17 cellular contexts compared by ENCODE assay signal in genomic region chr22:49655168-49655812, GRCh38.
DNase-seq lines count a peak whose midpoint lies in the region; ATAC-seq and TF ChIP-seq lines count a peak whose summit lies in the region.
"Had no signal": no experiment of that assay in that cellular context is flagged by ENCODE, and none has a peak within 500 bp of the region (broad histone marks: within the 10 kb centered on the region; RNA-seq: fewer than 3 reads in every experiment).

No MANE protein-coding gene starts in this region.

- peak overlapping the region; percentile 82 for H3K18ac ChIP-seq in neuronal stem cell (ENCODE audit: low read length)

- no peak for ATAC-seq in HCT116
- ATAC-seq: heart left ventricle had no signal

- no peak overlapping the region for H3K14ac ChIP-seq in neuronal stem cell (ENCODE audit: low read length)

- WGBS in neuronal stem cell (ENCODE audit: extremely low coverage in 2 of 2, insufficient read length in 2 of 2, insufficient replicate concordance in 1 of 2), 2 donors = no CpG with 5 or more reads among the region's 29 CpGs

- peaks cover 0 to 9% of the 10 kb centered on the region in 2 experiments; a peak in 2 of 4 replicates for H3K36me3 ChIP-seq in HCT116 (ENCODE audit: control insufficient read depth in 1 of 2, insufficient read depth in 2 of 2, low read length in 2 of 2)
- H3K36me3 ChIP-seq in neuronal stem cell (replicated peaks in 1 of 2; ENCODE audit: control insufficient read depth in 2 of 2, insufficient read depth in 2 of 2, low read length in 2 of 2) = no peaks in the 10 kb centered on the region
- H3K36me3 ChIP-seq: heart left ventricle, MG63 had no signal

- peaks cover 65% of the 10 kb centered on the region for H3K79me2 ChIP-seq in HCT116 (ENCODE audit: insufficient read depth, low read length)

- no peak for TF ChIP-seq CTCF in HCT116 (IDR thresholded peaks at IDR 0.05 in 2 of 3, conservative IDR thresholded peaks at IDR 0.05 in 1 of 3; ENCODE audit: borderline replicate concordance in 1 of 3, insufficient read depth in 1 of 3, low read depth in 2 of 3, low read length in 2 of 3)

- RAD21 ChIA-PET in HCT116 (lab: Charles Lee; ENCODE audit: low non-redundant PET in 1 of 2, low total read pairs in 2 of 2, uncharacterized antibody in 2 of 2, unreplicated experiment in 2 of 2) = no interaction called here

- H2BK5ac ChIP-seq in neuronal stem cell (ENCODE audit: low read length) = no peak overlapping the region

- POLR2A ChIA-PET in HCT116 (lab: Charles Lee) = no interaction called here

- no peak overlapping the region for H2BK120ac ChIP-seq in neuronal stem cell (ENCODE audit: low read depth, low read length)

- H3K9me2 ChIP-seq in HCT116 (ENCODE audit: insufficient read depth) = no peaks in the 10 kb centered on the region

- H2BK15ac ChIP-seq in neuronal stem cell (ENCODE audit: low read length) = no peak overlapping the region

- no peak for DNase-seq in activated CD4-positive, alpha-beta T cell treated with anti-CD3 and anti-CD28 coated beads, Interleukin-2, amount 10 ng/mL, durations not matched to agents 24 days and 14 days
- DNase-seq in activated CD4-positive, alpha-beta T cell treated with anti-CD3 and anti-CD28 coated beads, Interleukin-2, amount 50 U/mL, for 4 hours = no peak
- DNase-seq in HCT116 (ENCODE audit: low read depth, low spot score) = no peak
- DNase-seq in activated T-helper 2 cell treated with anti-CD3 and anti-CD28 coated beads, Interferon-gamma antibody, Interleukin-2, Interleukin-4, amounts not matched to agents 10 μg/mL and 5 μg/mL and 100 μg/mL, durations not matched to agents 14 hours and 24 hours and 36 hours (ENCODE audit: low spot score) = no peak
- no peak for DNase-seq in neuronal stem cell (ENCODE audit: low spot score)
- DNase-seq in SW 1271 (lab: John Stamatoyannopoulos, UW) = no peak
- DNase-seq in head of caudate nucleus = no peak
- DNase-seq in SKM-1 (lab: John Stamatoyannopoulos, UW; ENCODE audit: unreplicated experiment) = no peak
- DNase-seq: central memory CD4-positive, alpha-beta T cell; GM23248; MG63; NCI-H446 had no signal

- no peaks in the 10 kb centered on the region for H3K79me1 ChIP-seq in neuronal stem cell (ENCODE audit: low read depth, low read length)

- H3K36me3 Mint-ChIP-seq in activated CD4-positive, alpha-beta T cell treated with anti-CD3 and anti-CD28 coated beads, Interleukin-2, amount 10 ng/mL, durations not matched to agents 24 days and 14 days (ENCODE audit: low read depth) = peaks cover 28% of the 10 kb centered on the region
- H3K36me3 Mint-ChIP-seq in activated T-helper 2 cell treated with anti-CD3 and anti-CD28 coated beads, Interferon-gamma antibody, Interleukin-2, Interleukin-4, amounts not matched to agents 10 μg/mL and 5 μg/mL and 100 μg/mL, durations not matched to agents 14 hours and 24 hours and 36 hours (ENCODE audit: low read depth) = peaks cover 41% of the 10 kb centered on the region

- TF ChIP-seq POLR2A in HCT116 (IDR thresholded peaks at IDR 0.05; ENCODE audit: borderline replicate concordance, extremely low read depth, insufficient read depth, insufficient read length) = no peak

- H2AFZ ChIP-seq in HCT116 (ENCODE audit: low read depth, low read length, poor library complexity, severe bottlenecking) (no peak overlapping the region), neuronal stem cell (ENCODE audit: low read length) (no peak overlapping the region)
- H2AFZ ChIP-seq: GM23248 had no signal

- H3K4me1 ChIP-seq in HCT116 (ENCODE audit: control insufficient read depth in 1 of 2, insufficient read depth in 2 of 2, low read length in 2 of 2) (peaks cover 3 to 12% of the 10 kb centered on the region in 2 experiments; a peak in 3 of 4 replicates), neuronal stem cell (ENCODE audit: control insufficient read depth in 2 of 2, insufficient read depth in 1 of 2, low read depth in 1 of 2, low read length in 2 of 2) (peaks cover 5 to 6% of the 10 kb centered on the region in 2 donors)

- H3K27me3 Mint-ChIP-seq in activated CD4-positive, alpha-beta T cell treated with anti-CD3 and anti-CD28 coated beads, Interleukin-2, amount 10 ng/mL, durations not matched to agents 24 days and 14 days = no peaks in the 10 kb centered on the region
- H3K27me3 Mint-ChIP-seq in activated T-helper 2 cell treated with anti-CD3 and anti-CD28 coated beads, Interferon-gamma antibody, Interleukin-2, Interleukin-4, amounts not matched to agents 10 μg/mL and 5 μg/mL and 100 μg/mL, durations not matched to agents 14 hours and 24 hours and 36 hours (ENCODE audit: low read depth) = no peaks in the 10 kb centered on the region

- no peaks in the 10 kb centered on the region for H3K9me3 Mint-ChIP-seq in activated CD4-positive, alpha-beta T cell treated with anti-CD3 and anti-CD28 coated beads, Interleukin-2, amount 10 ng/mL, durations not matched to agents 24 days and 14 days
- no peaks in the 10 kb centered on the region for H3K9me3 Mint-ChIP-seq in activated T-helper 2 cell treated with anti-CD3 and anti-CD28 coated beads, Interferon-gamma antibody, Interleukin-2, Interleukin-4, amounts not matched to agents 10 μg/mL and 5 μg/mL and 100 μg/mL, durations not matched to agents 14 hours and 24 hours and 36 hours

- CTCF ChIA-PET in HCT116 (lab: Charles Lee) = no interaction called here

- H3K4me1 Mint-ChIP-seq in activated CD4-positive, alpha-beta T cell treated with anti-CD3 and anti-CD28 coated beads, Interleukin-2, amount 10 ng/mL, durations not matched to agents 24 days and 14 days = peaks cover 13% of the 10 kb centered on the region
- peaks cover 17% of the 10 kb centered on the region for H3K4me1 Mint-ChIP-seq in activated T-helper 2 cell treated with anti-CD3 and anti-CD28 coated beads, Interferon-gamma antibody, Interleukin-2, Interleukin-4, amounts not matched to agents 10 μg/mL and 5 μg/mL and 100 μg/mL, durations not matched to agents 14 hours and 24 hours and 36 hours (ENCODE audit: low read depth)

- no peak overlapping the region for H4K8ac ChIP-seq in neuronal stem cell (ENCODE audit: low read depth, low read length)

- H3K27ac Mint-ChIP-seq in activated CD4-positive, alpha-beta T cell treated with anti-CD3 and anti-CD28 coated beads, Interleukin-2, amount 10 ng/mL, durations not matched to agents 24 days and 14 days = no peak overlapping the region
- no peak overlapping the region for H3K27ac Mint-ChIP-seq in activated T-helper 2 cell treated with anti-CD3 and anti-CD28 coated beads, Interferon-gamma antibody, Interleukin-2, Interleukin-4, amounts not matched to agents 10 μg/mL and 5 μg/mL and 100 μg/mL, durations not matched to agents 14 hours and 24 hours and 36 hours

- peak overlapping the region; percentile 23 for H3K4ac ChIP-seq in neuronal stem cell (ENCODE audit: low read length)

- no peak overlapping the region for H4K91ac ChIP-seq in neuronal stem cell (ENCODE audit: low read depth, low read length, poor library complexity)

- H3K4me3 ChIP-seq in HCT116 (replicated peaks in 1 of 2; ENCODE audit: low read depth in 1 of 2, low read length in 2 of 2) (peak overlapping the region; percentile 78 to 79), neuronal stem cell (ENCODE audit: low read length in 2 of 2) (no peak overlapping the region)
- H3K4me3 ChIP-seq: GM23248, MG63, smooth muscle cell had no signal

- H3K9me3 ChIP-seq in HCT116 (ENCODE audit: control insufficient read depth in 1 of 2, insufficient read depth in 1 of 2, low read depth in 1 of 2, low read length in 2 of 2) (no peaks in the 10 kb centered on the region), neuronal stem cell (replicated peaks in 1 of 2; ENCODE audit: control insufficient read depth in 2 of 2, insufficient read depth in 1 of 2, low read depth in 1 of 2, low read length in 2 of 2) (no peaks in the 10 kb centered on the region)
- H3K9me3 ChIP-seq: MG63, neutrophil had no signal

- H3K27me3 ChIP-seq in HCT116 (ENCODE audit: insufficient read depth, low read length) (no peaks in the 10 kb centered on the region), neuronal stem cell (ENCODE audit: control insufficient read depth in 3 of 3, insufficient read depth in 3 of 3, low read depth in 1 of 3, low read length in 3 of 3) (peaks cover 0 to 13% (median 0%) of the 10 kb centered on the region in 3 experiments)

- H3K9ac ChIP-seq in HCT116 (ENCODE audit: low read length) (peak overlapping the region; percentile 72; the same call in 1 of the 2 replicates), neuronal stem cell (ENCODE audit: low read depth, low read length, poor library complexity) (no peak overlapping the region)
- H3K9ac ChIP-seq: GM23248 had no signal

- H3K4me3 Mint-ChIP-seq in activated CD4-positive, alpha-beta T cell treated with anti-CD3 and anti-CD28 coated beads, Interleukin-2, amount 10 ng/mL, durations not matched to agents 24 days and 14 days = peak overlapping the region; percentile 89
- H3K4me3 Mint-ChIP-seq in activated T-helper 2 cell treated with anti-CD3 and anti-CD28 coated beads, Interferon-gamma antibody, Interleukin-2, Interleukin-4, amounts not matched to agents 10 μg/mL and 5 μg/mL and 100 μg/mL, durations not matched to agents 14 hours and 24 hours and 36 hours (ENCODE audit: low read depth) = peak overlapping the region; percentile 93

- H3K27ac ChIP-seq in HCT116 (ENCODE audit: low read depth, low read length) (no peak overlapping the region), neuronal stem cell (replicated peaks; ENCODE audit: low read length) (no peak overlapping the region)
- H3K27ac ChIP-seq: epithelial cell of prostate, GM23248, RWPE1 had no signal

- no peaks in the 10 kb centered on the region for H4K20me1 ChIP-seq in HCT116 (ENCODE audit: insufficient read depth)

- peak overlapping the region; percentile 44 for H3K23ac ChIP-seq in neuronal stem cell (ENCODE audit: low read depth, low read length, poor library complexity)

- intact Hi-C loops in activated CD4-positive, alpha-beta T cell treated with anti-CD3 and anti-CD28 coated beads, Interleukin-2, amount 10 ng/mL, durations not matched to agents 24 days and 14 days (cut with micrococcal nuclease) = no loop called here
- intact Hi-C loops in HCT116 (cut with micrococcal nuclease) = no loop called here
- intact Hi-C loops in activated T-helper 2 cell treated with anti-CD3 and anti-CD28 coated beads, Interferon-gamma antibody, Interleukin-2, Interleukin-4, amounts not matched to agents 10 μg/mL and 5 μg/mL and 100 μg/mL, durations not matched to agents 14 hours and 24 hours and 36 hours (cut with micrococcal nuclease) = no loop called here
- intact Hi-C loops in head of caudate nucleus (cut with DNase I) = no loop called here

- H3K4me2 ChIP-seq in HCT116 (ENCODE audit: low read length) = peak overlapping the region; percentile 76
- no peak overlapping the region for H3K4me2 ChIP-seq in neuronal stem cell (ENCODE audit: insufficient read depth, low read length, poor library complexity, severe bottlenecking)
- H3K4me2 ChIP-seq: smooth muscle cell had no signal

- BruUV-seq in HCT116 (replicated peaks; lab: Mats Ljungman, UMichigan) = no TSS peak

- TF ChIP-seq RAD21 in HCT116 (IDR thresholded peaks at IDR 0.05; ENCODE audit: low read depth) = no peak

- no peak overlapping the region for H2AK5ac ChIP-seq in neuronal stem cell (ENCODE audit: low read depth, low read length)

- H2BK12ac ChIP-seq in neuronal stem cell (ENCODE audit: low read length) = no peak overlapping the region

TF ChIP-seq in HCT116, 20 proteins besides CTCF, POLR2A, EP300 and RAD21 (continues in another document):
- TF ChIP-seq ZFX (IDR thresholded peaks at IDR 0.05) (no peak), CBX3 (IDR thresholded peaks at IDR 0.05; ENCODE audit: low read depth) (no peak)

Comparison
In these comparisons a context has a peak if more than half of its experiments do, and no peak if none do; other contexts are left out.
1. H3K4me3 ChIP-seq: peak in HCT116 (2 of 2); none in neuronal stem cell (0 of 2).